10 cellular contexts compared by ENCODE assay signal in genomic region chr3:101950510-101950909, GRCh38.
A peak's percentile ranks its signal among the peaks of the same experiment; 100 is the strongest.
DNase-seq lines count a peak whose midpoint lies in the region; ATAC-seq, FAIRE-seq and TF ChIP-seq lines count a peak whose summit lies in the region.
"Had no signal": no experiment of that assay in that cellular context is flagged by ENCODE, and none has a peak within 500 bp of the region (broad histone marks: within the 10 kb centered on the region; RNA-seq: fewer than 3 reads in every experiment).

No MANE protein-coding gene starts in this region.

- H3K27ac Mint-ChIP-seq in stimulated activated naive B cell treated with anti-CD40 and anti-IgM and Interleukin-4, amounts not matched to agents 10 μg/mL and 1 μg/mL and 100 μg/mL, for 72 hours = peak overlapping the region; percentile 26
- H3K27ac Mint-ChIP-seq: naive thymus-derived CD8-positive, alpha-beta T cell had no signal

- no peaks in the 10 kb centered on the region for H3K27me3 ChIP-seq in bronchial epithelial cell (ENCODE audit: control insufficient read depth, insufficient read depth, low read length)
- H3K27me3 ChIP-seq in testis = no peaks in the 10 kb centered on the region

- WGBS in testis, 2 donors = 89 to 90% methylated on average over 4 of the region's 4 CpGs

- H3K4me3 ChIP-seq in bronchial epithelial cell (ENCODE audit: low read depth, low read length) (no peak overlapping the region), testis (no peak overlapping the region)

- H3K4me3 Mint-ChIP-seq in activated T-cell treated with anti-CD3 and anti-CD28 coated beads, Interleukin-2, amount 50 U/mL, for 4 hours = no peak overlapping the region
- no peak overlapping the region for H3K4me3 Mint-ChIP-seq in stimulated activated naive B cell treated with anti-CD40 and anti-IgM and Interleukin-4, amounts not matched to agents 10 μg/mL and 1 μg/mL and 100 μg/mL, for 72 hours
- H3K4me3 Mint-ChIP-seq: naive thymus-derived CD8-positive, alpha-beta T cell had no signal

- H3K4me1 Mint-ChIP-seq in activated T-cell treated with anti-CD3 and anti-CD28 coated beads, Interleukin-2, amount 50 U/mL, for 4 hours (ENCODE audit: low read depth) = peaks cover 16% of the 10 kb centered on the region
- peaks cover 31 to 49% of the 10 kb centered on the region in 2 donors for H3K4me1 Mint-ChIP-seq in stimulated activated naive B cell treated with anti-CD40 and anti-IgM and Interleukin-4, amounts not matched to agents 10 μg/mL and 1 μg/mL and 100 μg/mL, for 72 hours

- FAIRE-seq in bronchial epithelial cell (lab: Jason Lieb, UNC) = peak; percentile 55

- H3K27me3 Mint-ChIP-seq in activated T-cell treated with anti-CD3 and anti-CD28 coated beads, Interleukin-2, amount 50 U/mL, for 4 hours (ENCODE audit: low read depth) = no peaks in the 10 kb centered on the region
- H3K27me3 Mint-ChIP-seq in stimulated activated naive B cell treated with anti-CD40 and anti-IgM and Interleukin-4, amounts not matched to agents 10 μg/mL and 1 μg/mL and 100 μg/mL, for 72 hours = no peaks in the 10 kb centered on the region

- TF ChIP-seq POLR2A in testis (IDR thresholded peaks at IDR 0.05) = no peak

- H3K36me3 Mint-ChIP-seq in activated T-cell treated with anti-CD3 and anti-CD28 coated beads, Interleukin-2, amount 50 U/mL, for 4 hours (ENCODE audit: insufficient read depth) = no peaks in the 10 kb centered on the region
- H3K36me3 Mint-ChIP-seq in stimulated activated naive B cell treated with anti-CD40 and anti-IgM and Interleukin-4, amounts not matched to agents 10 μg/mL and 1 μg/mL and 100 μg/mL, for 72 hours = peaks cover 5 to 10% of the 10 kb centered on the region in 2 donors

- no peak overlapping the region for H3K27ac ChIP-seq in testis

- peaks cover 4% of the 10 kb centered on the region for H3K9me3 Mint-ChIP-seq in activated T-cell treated with anti-CD3 and anti-CD28 coated beads, Interleukin-2, amount 50 U/mL, for 4 hours
- peaks cover 6 to 8% of the 10 kb centered on the region in 2 donors for H3K9me3 Mint-ChIP-seq in stimulated activated naive B cell treated with anti-CD40 and anti-IgM and Interleukin-4, amounts not matched to agents 10 μg/mL and 1 μg/mL and 100 μg/mL, for 72 hours

- H3K36me3 ChIP-seq in bronchial epithelial cell (ENCODE audit: control insufficient read depth, insufficient read depth, low read length) = no peaks in the 10 kb centered on the region
- H3K36me3 ChIP-seq in testis (ENCODE audit: low read depth, missing control alignments) = no peaks in the 10 kb centered on the region

- H3K4me1 ChIP-seq in testis = no peaks in the 10 kb centered on the region
- H3K4me1 ChIP-seq: Caco-2 had no signal

- peak; percentile 74 to 87 for ATAC-seq in activated T-cell treated with anti-CD3 and anti-CD28 coated beads, Interleukin-2, amount 50 U/mL, for 4 hours
- peak; percentile 78 for ATAC-seq in HG03159 (IDR thresholded peaks at IDR 0.05; ENCODE audit: unreplicated experiment)
- ATAC-seq in stimulated activated naive B cell treated with anti-CD40 and anti-IgM and Interleukin-4, amounts not matched to agents 10 μg/mL and 1 μg/mL and 100 μg/mL, for 72 hours (replicated peaks) = peak; percentile 80 to 85
- ATAC-seq in GM21360 (IDR thresholded peaks at IDR 0.05; ENCODE audit: unreplicated experiment) = no peak
- ATAC-seq: naive thymus-derived CD8-positive, alpha-beta T cell had no signal

- TF ChIP-seq CTCF in bronchial epithelial cell (IDR thresholded peaks at IDR 0.05; ENCODE audit: insufficient read depth, low read length, severe bottlenecking) (no peak), testis (IDR thresholded peaks at IDR 0.05) (no peak)

- H3K9me3 ChIP-seq in testis = no peaks in the 10 kb centered on the region
- H3K9me3 ChIP-seq: Caco-2 had no signal

- DNase-seq in activated T-cell treated with anti-CD3 and anti-CD28 coated beads, Interleukin-2, amount 50 U/mL, for 4 hours = no peak
- DNase-seq in activated T-cell treated with anti-CD3 and anti-CD28 coated beads, Interleukin-2, amount 50 U/mL, for 48 hours = no peak
- DNase-seq in bronchial epithelial cell (ENCODE audit: low read depth) = peak; percentile 97
- DNase-seq in stimulated activated naive B cell treated with anti-CD40 and anti-IgM and Interleukin-4, amounts not matched to agents 10 μg/mL and 1 μg/mL and 100 μg/mL, for 72 hours = no peak
- no peak for DNase-seq in SHP77 treated with DMSO at 0.1 percent for 48 hours (lab: John Stamatoyannopoulos, UW)
- DNase-seq in testis = no peak
- DNase-seq: Caco-2; naive thymus-derived CD8-positive, alpha-beta T cell had no signal

- intact Hi-C loops in testis (cut with DNase I; ENCODE audit: low total_unique reads) = no loop called here
